Comparison of ENCODE assay signal across 30 cellular contexts in the genomic region with DNA sequence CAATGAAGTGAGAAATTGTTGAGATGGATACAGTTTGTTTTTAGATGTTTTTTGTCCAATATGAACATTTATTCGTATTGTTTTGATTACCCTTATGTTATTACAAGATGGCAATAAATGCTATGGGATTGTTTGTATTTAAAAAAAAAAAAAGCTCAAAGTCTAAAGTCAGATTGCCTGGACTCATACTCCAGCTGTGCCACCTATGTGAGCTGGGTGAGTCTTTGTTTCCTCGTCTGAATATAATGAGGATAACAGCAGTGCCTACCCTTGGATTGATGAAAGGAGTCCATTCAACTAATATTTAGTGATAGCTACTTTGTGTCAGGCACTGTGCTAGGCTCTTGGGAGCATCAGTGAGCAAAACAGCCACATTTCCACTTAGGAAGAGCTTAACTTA. TPM values are rescaled to one million over a fixed set of nuclear protein-coding genes. Genes with fewer than 3 reads are reported as not detected.
"Had no signal": no experiment of that assay in that cellular context is flagged by ENCODE, and none has a peak within 500 bp of the region (broad histone marks: within the 10 kb centered on the region; RNA-seq: fewer than 3 reads in every experiment).

No MANE protein-coding gene starts in this region.

- ATAC-seq: left cardiac atrium; left lung; naive thymus-derived CD8-positive, alpha-beta T cell; pancreas; right cardiac atrium; stimulated activated memory B cell treated with anti-CD40 and anti-IgM and Interleukin-4, amounts not matched to agents 10 μg/mL and 1 μg/mL and 100 μg/mL, for 72 hours; stimulated activated naive CD8-positive, alpha-beta T cell treated with anti-CD3 and anti-CD28 coated beads, Interleukin-15, amount 100 ng/mL, for 72 hours; upper lobe of right lung had no signal

- H3K27me3 Mint-ChIP-seq: stimulated activated naive CD8-positive, alpha-beta T cell treated with anti-CD3 and anti-CD28 coated beads, Interleukin-15, amount 100 ng/mL, for 72 hours had no signal

- H3K9me3 Mint-ChIP-seq: mesothelial cell of epicardium; naive thymus-derived CD8-positive, alpha-beta T cell; nephron; neural crest cell; stimulated activated memory B cell treated with anti-CD40 and anti-IgM and Interleukin-4, amounts not matched to agents 10 μg/mL and 1 μg/mL and 100 μg/mL, for 72 hours; stimulated activated naive CD8-positive, alpha-beta T cell treated with anti-CD3 and anti-CD28 coated beads, Interleukin-15, amount 100 ng/mL, for 72 hours had no signal

- H3K27me3 ChIP-seq: left lung, pancreas, sigmoid colon, tibial nerve, upper lobe of right lung had no signal

- H3K27ac ChIP-seq: left lung, pancreas, prostate gland, sigmoid colon, tibial nerve, upper lobe of right lung had no signal

- H3K36me3 ChIP-seq: left lung, pancreas, prostate gland, sigmoid colon, tibial nerve, upper lobe of right lung had no signal

- FAIRE-seq: keratinocyte, pancreas, urothelium cell line had no signal

- H3K4me2 ChIP-seq: smooth muscle cell had no signal

- H3K36me3 Mint-ChIP-seq: mesothelial cell of epicardium; naive thymus-derived CD8-positive, alpha-beta T cell; stimulated activated memory B cell treated with anti-CD40 and anti-IgM and Interleukin-4, amounts not matched to agents 10 μg/mL and 1 μg/mL and 100 μg/mL, for 72 hours had no signal

- H3K4me1 ChIP-seq: left lung, pancreas, prostate gland, sigmoid colon, tibial nerve, upper lobe of right lung had no signal

- DNase-seq: head of caudate nucleus; hippocampal formation; kidney glomerular epithelial cell; left cardiac atrium; left lung; mesendoderm; naive thymus-derived CD8-positive, alpha-beta T cell; nucleus accumbens; pancreas; retina; right cardiac atrium; stimulated activated CD4-positive, alpha-beta T cell treated with anti-CD3 and anti-CD28 coated beads, Interleukin-1b, Interleukin-23, amount 100 ng/mL, for 48 hours; stimulated activated CD4-positive, alpha-beta T cell treated with anti-CD3 and anti-CD28 coated beads, Interleukin-2, amount 100 ng/mL, for 48 hours; stimulated activated CD4-positive, alpha-beta T cell treated with anti-CD3 and anti-CD28 coated beads, Interleukin-4, amount 100 ng/mL, for 4 hours; stimulated activated CD8-positive, alpha-beta memory T cell treated with anti-CD3 and anti-CD28 coated beads, Interleukin-4, amount 100 ng/mL, for 48 hours; stimulated activated naive CD4-positive, alpha-beta T cell treated with Interleukin-2 at 50 U/mL for 16 hours; stimulated activated naive CD8-positive, alpha-beta T cell treated with anti-CD3 and anti-CD28 coated beads, Interleukin-15, amount 100 ng/mL, for 72 hours; substantia nigra; upper lobe of right lung had no signal

- H3K4me1 Mint-ChIP-seq: stimulated activated memory B cell treated with anti-CD40 and anti-IgM and Interleukin-4, amounts not matched to agents 10 μg/mL and 1 μg/mL and 100 μg/mL, for 72 hours; stimulated activated naive CD8-positive, alpha-beta T cell treated with anti-CD3 and anti-CD28 coated beads, Interleukin-15, amount 100 ng/mL, for 72 hours had no signal

- H3K4me3 ChIP-seq: left lung, lung, pancreas, prostate gland, sigmoid colon, smooth muscle cell, tibial nerve, upper lobe of right lung had no signal

- H3K9me3 ChIP-seq: left lung, pancreas, prostate gland, sigmoid colon, tibial nerve, upper lobe of right lung had no signal

- H3K4me3 Mint-ChIP-seq: mesothelial cell of epicardium; nephron; neural crest cell; stimulated activated memory B cell treated with anti-CD40 and anti-IgM and Interleukin-4, amounts not matched to agents 10 μg/mL and 1 μg/mL and 100 μg/mL, for 72 hours; stimulated activated naive CD8-positive, alpha-beta T cell treated with anti-CD3 and anti-CD28 coated beads, Interleukin-15, amount 100 ng/mL, for 72 hours had no signal

RNA-seq across cellular contexts. Expression of gene CCNJL, which starts 14.6 kb away (rescaled TPM):
- total RNA-seq: naive thymus-derived CD8-positive, alpha-beta T cell had no signal
- polyA plus RNA-seq: naive thymus-derived CD8-positive, alpha-beta T cell had no signal

RNA-seq across cellular contexts. Expression of gene C1QTNF2, which starts 43.4 kb away (rescaled TPM):
- total RNA-seq: naive thymus-derived CD8-positive, alpha-beta T cell had no signal
- polyA plus RNA-seq: naive thymus-derived CD8-positive, alpha-beta T cell had no signal
